In genomic region chr1:230868736-230869385, GRCh38 we compare ENCODE assay signal across 8 cellular contexts. TPM values are rescaled to one million over a fixed set of nuclear protein-coding genes. Genes with fewer than 3 reads are reported as not detected.
DNase-seq lines count a peak whose midpoint lies in the region; ATAC-seq and TF ChIP-seq lines count a peak whose summit lies in the region.

No MANE protein-coding gene starts in this region.

- H3K4me1 ChIP-seq in heart left ventricle (peaks cover 7 to 55% (median 35%) of the 10 kb centered on the region in 12 donors), trophoblast cell (ENCODE audit: control insufficient read depth in 1 of 2, insufficient read depth in 2 of 2, low read length in 2 of 2) (peaks cover 20 to 26% of the 10 kb centered on the region in 2 experiments)

- 5 to 7% (median 6%) methylated on average over 19 to 40 of the region's 40 CpGs for WGBS in heart left ventricle, 4 donors
- no CpG with 5 or more reads among the region's 40 CpGs for WGBS in trophoblast cell (ENCODE audit: extremely low coverage, insufficient coverage, insufficient read length)

- DNase-seq in activated T-cell treated with anti-CD3 and anti-CD28 coated beads, Interleukin-2, amount 50 U/mL, for 72 hours, result no peak
- no peak for DNase-seq in activated T-cell treated with anti-CD3 and anti-CD28 coated beads, Interleukin-2, amount 50 U/mL, for 48 hours
- DNase-seq in NCI-H146 treated with DMSO at 0.1 percent for 48 hours (lab: John Stamatoyannopoulos, UW; ENCODE audit: unreplicated experiment) (peak; percentile 52), heart left ventricle (peak in 4 of 5 donors; percentile 51 to 79 (median 74)), trophoblast cell (peak; percentile 75), KG1 (lab: John Stamatoyannopoulos, UW) (no peak)
- peak; percentile 2 for DNase-seq in activated T-helper 9 cell treated with anti-CD3 and anti-CD28 coated beads, Interleukin-2, amount 50 U/mL, for 16 hours (ENCODE audit: low read depth)

- peak overlapping the region; percentile 79 to 90 for H3K4me3 Mint-ChIP-seq in activated T-cell treated with anti-CD3 and anti-CD28 coated beads, Interleukin-2, amount 50 U/mL, for 72 hours

- H3K4me1 Mint-ChIP-seq in activated T-cell treated with anti-CD3 and anti-CD28 coated beads, Interleukin-2, amount 50 U/mL, for 72 hours (ENCODE audit: low read depth), result peaks cover 33% of the 10 kb centered on the region

- peaks cover 20% of the 10 kb centered on the region for H3K79me1 ChIP-seq in trophoblast cell (ENCODE audit: low read length)

- H3K27ac Mint-ChIP-seq in activated T-cell treated with anti-CD3 and anti-CD28 coated beads, Interleukin-2, amount 50 U/mL, for 72 hours, result peak overlapping the region; percentile 50

- H4K91ac ChIP-seq in trophoblast cell (ENCODE audit: low read depth, low read length), result peak overlapping the region; percentile 96

- peak overlapping the region; percentile 38 for H2AFZ ChIP-seq in trophoblast cell (ENCODE audit: insufficient read depth, low read length, poor library complexity)

- peaks cover 25% of the 10 kb centered on the region for H3K79me2 ChIP-seq in trophoblast cell (ENCODE audit: control insufficient read depth, insufficient read depth, low read length, poor library complexity)

- peak overlapping the region; percentile 98 for H4K8ac ChIP-seq in trophoblast cell (ENCODE audit: low read depth, low read length)

- peak overlapping the region; percentile 79 for H2BK120ac ChIP-seq in trophoblast cell (ENCODE audit: insufficient read depth, low read length, poor library complexity)

- H3K4me3 ChIP-seq in heart left ventricle, result peak overlapping the region; percentile 44 to 98 (median 88)
- peak overlapping the region; percentile 53 for H3K4me3 ChIP-seq in trophoblast cell (ENCODE audit: low read depth, low read length)

- H3K36me3 ChIP-seq in heart left ventricle (no peaks in the 10 kb centered on the region), trophoblast cell (ENCODE audit: control insufficient read depth in 1 of 2, insufficient read depth in 2 of 2, low read length in 2 of 2) (peaks cover 3% of the 10 kb centered on the region in 2 experiments)

- TF ChIP-seq CTCF in heart left ventricle (IDR thresholded peaks at IDR 0.05), result no peak

- peak overlapping the region; percentile 71 for H2AK5ac ChIP-seq in trophoblast cell (ENCODE audit: low read length)

- peaks cover 0 to 1% of the 10 kb centered on the region in 2 donors for H3K36me3 Mint-ChIP-seq in activated T-cell treated with anti-CD3 and anti-CD28 coated beads, Interleukin-2, amount 50 U/mL, for 72 hours (ENCODE audit: insufficient read depth in 2 of 2)

- intact Hi-C loops in heart left ventricle (cut with DNase I), result loop anchor here in 8 of 10 donors (2.0 to 10.0 kb wide), 7 partner anchors 42 to 108 kb away; partner anchors contain the start of genes ARV1 (in 1 of the 8) and TTC13 (in 1 of the 8)

- H3K9ac ChIP-seq in trophoblast cell (ENCODE audit: low read length), result peak overlapping the region; percentile 82

- H3K14ac ChIP-seq in trophoblast cell (ENCODE audit: low read length), result peak overlapping the region; percentile 86

- ATAC-seq in activated T-cell treated with anti-CD3 and anti-CD28 coated beads, Interleukin-2, amount 50 U/mL, for 72 hours (replicated peaks in 1 of 2), result peak; percentile 61 to 63
- peak; percentile 35 for ATAC-seq in HG02623 (IDR thresholded peaks at IDR 0.05; ENCODE audit: unreplicated experiment)
- peak; percentile 14 to 77 (median 63) for ATAC-seq in heart left ventricle

- peak overlapping the region; percentile 37 for H2BK12ac ChIP-seq in trophoblast cell (ENCODE audit: low read length)

- H3K9me3 ChIP-seq in heart left ventricle (no peaks in the 10 kb centered on the region), trophoblast cell (ENCODE audit: insufficient read depth, low read depth, low read length) (no peaks in the 10 kb centered on the region)

- peak overlapping the region; percentile 80 for H3K4me2 ChIP-seq in trophoblast cell (ENCODE audit: low read length)

- H3K9me3 Mint-ChIP-seq in activated T-cell treated with anti-CD3 and anti-CD28 coated beads, Interleukin-2, amount 50 U/mL, for 72 hours, result no peaks in the 10 kb centered on the region

- peaks cover 38% of the 10 kb centered on the region for H3K27me3 Mint-ChIP-seq in activated T-cell treated with anti-CD3 and anti-CD28 coated beads, Interleukin-2, amount 50 U/mL, for 72 hours (ENCODE audit: low read depth)

- peak overlapping the region; percentile 75 to 97 (median 88) for H3K27ac ChIP-seq in heart left ventricle
- peak overlapping the region; percentile 84 for H3K27ac ChIP-seq in trophoblast cell (ENCODE audit: low read depth, low read length)

- peak overlapping the region; percentile 9 for H3K4ac ChIP-seq in trophoblast cell (ENCODE audit: low read depth, low read length)

- H4K12ac ChIP-seq in trophoblast cell (ENCODE audit: low read depth, low read length), result peak overlapping the region; percentile 93

- H3K23ac ChIP-seq in trophoblast cell (ENCODE audit: low read length), result no peak overlapping the region

- peak overlapping the region; percentile 88 for H2BK5ac ChIP-seq in trophoblast cell (ENCODE audit: low read depth, low read length, poor library complexity)

- peak in 1 of 2 donors; percentile 24 for TF ChIP-seq POLR2A in heart left ventricle (IDR thresholded peaks at IDR 0.05)

- peak overlapping the region; percentile 67 for H3K18ac ChIP-seq in trophoblast cell (ENCODE audit: low read length)

- H3K27me3 ChIP-seq in heart left ventricle (no peaks in the 10 kb centered on the region), trophoblast cell (ENCODE audit: insufficient read depth, low read length) (no peaks in the 10 kb centered on the region)

RNA-seq across cellular contexts. Expression of gene C1orf198, which starts 0.5 kb away (rescaled TPM):
- 1 to 10 TPM; 5.4 to 7.6 TPM for total RNA-seq in activated T-cell treated with anti-CD3 and anti-CD28 coated beads, Interleukin-2, amount 50 U/mL, for 72 hours
- total RNA-seq in heart left ventricle, result 100 to 1,000 TPM in 1 of 9 donors, 10 to 100 TPM in 8; 29.7 to 145 (median 63.8) TPM
- polyA plus RNA-seq in heart left ventricle, result 10 to 100 TPM; 23.1 to 72.8 TPM
- 56.8 and 57.0 TPM in 2 replicates for polyA plus RNA-seq in trophoblast cell (2013)

Comparison
In these comparisons a context has a peak if more than half of its experiments do, and no peak if none do; other contexts are left out.
1. DNase-seq: peak in NCI-H146 treated with DMSO at 0.1 percent for 48 hours (single experiment), activated T-helper 9 cell treated with anti-CD3 and anti-CD28 coated beads, Interleukin-2, amount 50 U/mL, for 16 hours (single experiment), heart left ventricle (4 of 5) and trophoblast cell (2 of 2); none in activated T-cell treated with anti-CD3 and anti-CD28 coated beads, Interleukin-2, amount 50 U/mL, for 72 hours (0 of 2), activated T-cell treated with anti-CD3 and anti-CD28 coated beads, Interleukin-2, amount 50 U/mL, for 48 hours (0 of 2) and KG1 (single experiment).
2. Peak in every context shown above with its lines, with median percentiles within 50 percentile points of each other: ATAC-seq.